In the genomic region with DNA sequence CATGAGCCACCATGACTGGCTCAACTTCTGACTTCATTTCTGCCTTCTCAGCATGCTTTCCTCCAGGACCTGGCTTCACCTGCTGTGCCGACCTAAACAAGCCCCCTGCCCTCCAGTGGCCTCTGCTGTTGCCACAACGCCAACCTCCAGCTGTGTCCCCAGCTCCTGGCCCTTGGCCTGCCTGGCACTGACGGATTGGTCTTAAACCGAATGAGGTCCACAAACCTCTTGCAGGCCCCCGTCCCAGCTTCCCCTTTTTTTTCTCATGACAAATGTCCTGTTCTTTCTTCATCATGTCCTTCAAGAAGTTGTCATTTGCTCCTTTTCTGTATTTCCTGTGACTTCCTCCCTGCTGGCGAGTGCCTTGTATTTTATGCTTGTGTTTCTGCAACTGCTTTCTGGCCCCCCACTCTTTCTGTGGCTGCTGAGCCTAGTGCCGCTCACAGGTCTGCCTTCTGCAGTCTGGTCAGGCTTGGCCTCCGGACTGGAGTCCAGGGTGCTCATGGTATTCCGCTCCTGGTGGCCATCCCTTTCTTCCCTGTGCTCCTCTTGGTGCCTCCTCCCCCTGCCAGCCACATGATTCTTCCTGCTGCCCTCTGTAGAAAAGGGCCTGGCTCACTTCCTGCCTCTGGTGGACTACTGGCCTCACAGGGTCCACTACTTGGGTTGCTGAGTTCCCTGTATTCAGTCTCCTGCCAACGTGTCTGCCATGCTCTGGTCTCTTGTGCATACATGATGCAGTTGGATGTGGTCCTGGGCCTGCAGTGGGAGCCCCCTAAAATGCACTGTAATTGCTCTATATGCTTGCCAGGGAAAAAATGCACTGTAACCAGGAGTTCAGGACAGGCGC, we compare ENCODE assay signal across 1 cellular context.
TF ChIP-seq lines count a peak whose summit lies in the region.

No MANE protein-coding gene starts in this region.

TF ChIP-seq in HCT116, 20 proteins besides CTCF, POLR2A, EP300 and RAD21 (continued from another document):
- TF ChIP-seq SRF (IDR thresholded peaks at IDR 0.05; ENCODE audit: low read depth) (no peak), FOSL1 (IDR thresholded peaks at IDR 0.05; ENCODE audit: low read depth) (no peak), EGR1 (IDR thresholded peaks at IDR 0.05; ENCODE audit: low read depth) (no peak), POLR2AphosphoS5 (IDR thresholded peaks at IDR 0.05; ENCODE audit: low read depth, low read length) (no peak), SP1 (IDR thresholded peaks at IDR 0.05; ENCODE audit: low read depth) (no peak), JUND (IDR thresholded peaks at IDR 0.05) (no peak), EZH2phosphoT487 (IDR thresholded peaks at IDR 0.05; ENCODE audit: borderline replicate concordance) (no peak)
- TF ChIP-seq, protein P1, sequence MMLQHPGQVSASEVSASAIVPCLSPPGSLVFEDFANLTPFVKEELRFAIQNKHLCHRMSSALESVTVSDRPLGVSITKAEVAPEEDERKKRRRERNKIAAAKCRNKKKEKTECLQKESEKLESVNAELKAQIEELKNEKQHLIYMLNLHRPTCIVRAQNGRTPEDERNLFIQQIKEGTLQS (IDR thresholded peaks at IDR 0.05) = no peak
- TF ChIP-seq, protein P2, sequence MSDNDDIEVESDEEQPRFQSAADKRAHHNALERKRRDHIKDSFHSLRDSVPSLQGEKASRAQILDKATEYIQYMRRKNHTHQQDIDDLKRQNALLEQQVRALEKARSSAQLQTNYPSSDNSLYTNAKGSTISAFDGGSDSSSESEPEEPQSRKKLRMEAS (IDR thresholded peaks at IDR 0.05) = no peak
